16 cellular contexts compared by ENCODE assay signal in genomic region chr7:8200717-8201116, GRCh38.
DNase-seq lines count a peak whose midpoint lies in the region; ATAC-seq and TF ChIP-seq lines count a peak whose summit lies in the region.
"Had no signal": no experiment of that assay in that cellular context is flagged by ENCODE, and none has a peak within 500 bp of the region (broad histone marks: within the 10 kb centered on the region; RNA-seq: fewer than 3 reads in every experiment).

No MANE protein-coding gene starts in this region.

- H4K20me1 ChIP-seq in GM23248 (ENCODE audit: insufficient read depth) = no peaks in the 10 kb centered on the region
- H4K20me1 ChIP-seq: BLaER1 treated with 17β-estradiol and CSF1 and Interleukin-3, amounts not matched to agents 10 nM and 100 nM had no signal

- H3K4me2 ChIP-seq in GM23248 (ENCODE audit: unreplicated experiment) = no peak overlapping the region
- H3K4me2 ChIP-seq: BLaER1 treated with 17β-estradiol and CSF1 and Interleukin-3, amounts not matched to agents 10 nM and 100 nM had no signal

- H3K4me3 Mint-ChIP-seq in activated naive CD4-positive, alpha-beta T cell treated with anti-CD3 and anti-CD28 coated beads, Interleukin-2, amount 10 ng/mL, durations not matched to agents 7 days and 5 days = no peak overlapping the region
- H3K4me3 Mint-ChIP-seq: CD4-positive, CD25-positive, alpha-beta regulatory T cell; HFFc6 had no signal

- CTCF ChIA-PET in activated naive CD4-positive, alpha-beta T cell treated with anti-CD3 and anti-CD28 coated beads, Interleukin-2, amount 10 ng/mL, durations not matched to agents 7 days and 5 days (lab: Charles Lee) = no interaction called here

- H3K4me1 Mint-ChIP-seq in activated naive CD4-positive, alpha-beta T cell treated with anti-CD3 and anti-CD28 coated beads, Interleukin-2, amount 10 ng/mL, durations not matched to agents 7 days and 5 days = peaks cover 28% of the 10 kb centered on the region

- TF ChIP-seq EP300 in upper lobe of left lung (IDR thresholded peaks at IDR 0.05) = no peak

- peaks cover 31% of the 10 kb centered on the region for H3K27me3 Mint-ChIP-seq in activated naive CD4-positive, alpha-beta T cell treated with anti-CD3 and anti-CD28 coated beads, Interleukin-2, amount 10 ng/mL, durations not matched to agents 7 days and 5 days

- H3K9ac ChIP-seq in adipocyte (ENCODE audit: low read length) = peak overlapping the region; percentile 49
- no peak overlapping the region for H3K9ac ChIP-seq in GM23248
- H3K9ac ChIP-seq: BLaER1 treated with 17β-estradiol and CSF1 and Interleukin-3, amounts not matched to agents 10 nM and 100 nM had no signal

- no peaks in the 10 kb centered on the region for H3K36me3 Mint-ChIP-seq in activated naive CD4-positive, alpha-beta T cell treated with anti-CD3 and anti-CD28 coated beads, Interleukin-2, amount 50 U/mL, for 72 hours
- H3K36me3 Mint-ChIP-seq in activated naive CD4-positive, alpha-beta T cell treated with anti-CD3 and anti-CD28 coated beads, Interleukin-2, amount 10 ng/mL, durations not matched to agents 7 days and 5 days = no peaks in the 10 kb centered on the region
- H3K36me3 Mint-ChIP-seq: CD4-positive, CD25-positive, alpha-beta regulatory T cell had no signal

- H3K4me3 ChIP-seq in adipocyte (ENCODE audit: low read length) (no peak overlapping the region), GM23248 (no peak overlapping the region), upper lobe of left lung (no peak overlapping the region)
- H3K4me3 ChIP-seq: BLaER1 treated with 17β-estradiol and CSF1 and Interleukin-3, amounts not matched to agents 10 nM and 100 nM had no signal

- no peaks in the 10 kb centered on the region for H3F3A ChIP-seq in GM23248 (ENCODE audit: insufficient read depth)

- no peak overlapping the region for H3K27ac ChIP-seq in GM23248
- peak overlapping the region in 1 of 4 donors; percentile 60 for H3K27ac ChIP-seq in upper lobe of left lung
- H3K27ac ChIP-seq: BLaER1 treated with 17β-estradiol and CSF1 and Interleukin-3, amounts not matched to agents 10 nM and 100 nM; HL-60 had no signal

- in situ Hi-C loops in GM23248 (cut with MboI) = loop anchor here (25.0 kb wide), 2 partner anchors 788 to 1238 kb away; no protein-coding TSS in a partner anchor

- no peaks in the 10 kb centered on the region for H3K79me2 ChIP-seq in GM23248 (ENCODE audit: insufficient read depth)

- TF ChIP-seq POLR2A in upper lobe of left lung (IDR thresholded peaks at IDR 0.05) = no peak

- H3K4me1 ChIP-seq in adipocyte (ENCODE audit: control insufficient read depth, insufficient read depth, low read length) (peaks cover 39% of the 10 kb centered on the region), GM23248 (ENCODE audit: insufficient read depth) (no peaks in the 10 kb centered on the region), upper lobe of left lung (peaks cover 0 to 6% (median 2%) of the 10 kb centered on the region in 4 donors)

- no peak overlapping the region for H2AFZ ChIP-seq in GM23248

- no peaks in the 10 kb centered on the region for H3K9me3 Mint-ChIP-seq in activated naive CD4-positive, alpha-beta T cell treated with anti-CD3 and anti-CD28 coated beads, Interleukin-2, amount 50 U/mL, for 72 hours
- H3K9me3 Mint-ChIP-seq in activated naive CD4-positive, alpha-beta T cell treated with anti-CD3 and anti-CD28 coated beads, Interleukin-2, amount 10 ng/mL, durations not matched to agents 7 days and 5 days = no peaks in the 10 kb centered on the region
- H3K9me3 Mint-ChIP-seq: HFFc6 had no signal

- no peak overlapping the region for H3K27ac Mint-ChIP-seq in activated naive CD4-positive, alpha-beta T cell treated with anti-CD3 and anti-CD28 coated beads, Interleukin-2, amount 50 U/mL, for 72 hours
- no peak overlapping the region for H3K27ac Mint-ChIP-seq in activated naive CD4-positive, alpha-beta T cell treated with anti-CD3 and anti-CD28 coated beads, Interleukin-2, amount 10 ng/mL, durations not matched to agents 7 days and 5 days
- H3K27ac Mint-ChIP-seq: CD4-positive, CD25-positive, alpha-beta regulatory T cell; HFFc6 had no signal

- H3K36me3 ChIP-seq in adipocyte (ENCODE audit: control insufficient read depth, insufficient read depth, low read length, severe bottlenecking) (peaks cover 4% of the 10 kb centered on the region), GM23248 (ENCODE audit: low read depth) (no peaks in the 10 kb centered on the region), upper lobe of left lung (peaks cover 0 to 4% (median 0%) of the 10 kb centered on the region in 4 donors)

- H3K9me3 ChIP-seq in adipocyte (ENCODE audit: control insufficient read depth, low read length) (no peaks in the 10 kb centered on the region), GM23248 (ENCODE audit: low read depth) (no peaks in the 10 kb centered on the region), upper lobe of left lung (no peaks in the 10 kb centered on the region)

- 0 to 7% methylated on average over 1 of the region's 1 CpG for WGBS in GM23248 (ENCODE audit: low coverage in 1 of 2, low lambda C conversion rate in 2 of 2, missing lambda C conversion rate in 2 of 2), 2 experiments
- 82% methylated on average over 1 of the region's 1 CpG for WGBS in upper lobe of left lung, 2 donors

- TF ChIP-seq CTCF in GM20000 (IDR thresholded peaks at IDR 0.05; ENCODE audit: extremely low read depth, missing control alignments) (no peak), upper lobe of left lung (IDR thresholded peaks at IDR 0.05) (no peak)

- peak; percentile 30 to 68 for ATAC-seq in activated naive CD4-positive, alpha-beta T cell treated with anti-CD3 and anti-CD28 coated beads, Interleukin-2, amount 50 U/mL, for 72 hours
- peak; percentile 45 for ATAC-seq in HG02610 (IDR thresholded peaks at IDR 0.05; ENCODE audit: unreplicated experiment)
- ATAC-seq in upper lobe of left lung (ENCODE audit: low FRiP score in 2 of 2) = no peak

- no peaks in the 10 kb centered on the region for H3K27me3 ChIP-seq in adipocyte (replicated peaks; ENCODE audit: control insufficient read depth, insufficient read depth, low read length)
- peaks cover 4% of the 10 kb centered on the region for H3K27me3 ChIP-seq in GM23248 (replicated peaks; ENCODE audit: insufficient read depth)
- H3K27me3 ChIP-seq in upper lobe of left lung = no peaks in the 10 kb centered on the region
- H3K27me3 ChIP-seq: BLaER1 treated with 17β-estradiol and CSF1 and Interleukin-3, amounts not matched to agents 10 nM and 100 nM had no signal

- no peak for DNase-seq in activated naive CD4-positive, alpha-beta T cell treated with anti-CD3 and anti-CD28 coated beads, Interleukin-2, amount 50 U/mL, for 72 hours (ENCODE audit: low spot score in 2 of 2)
- DNase-seq in activated naive CD4-positive, alpha-beta T cell treated with anti-CD3 and anti-CD28 coated beads, Interleukin-2, amount 10 ng/mL, durations not matched to agents 7 days and 5 days = no peak
- DNase-seq in adipocyte (ENCODE audit: low read depth) (no peak), stromal cell of bone marrow (ENCODE audit: low read depth) (peak; percentile 18), GM23248 (no peak), GM20000 (ENCODE audit: low spot score) (no peak), upper lobe of left lung (no peak)
- DNase-seq: ACHN; CD4-positive, CD25-positive, alpha-beta regulatory T cell; DMS 273 treated with DMSO at 0.1 percent for 48 hours; DMS79; HCEC 1CT; HFFc6 had no signal

- H3K9me2 ChIP-seq in GM23248 (ENCODE audit: insufficient read depth) = no peaks in the 10 kb centered on the region

Comparison
In these comparisons a context has a peak if more than half of its experiments do, and no peak if none do; other contexts are left out.
1. ATAC-seq: peak in activated naive CD4-positive, alpha-beta T cell treated with anti-CD3 and anti-CD28 coated beads, Interleukin-2, amount 50 U/mL, for 72 hours (2 of 2) and HG02610 (single experiment); none in upper lobe of left lung (0 of 2).